In the genomic region with DNA sequence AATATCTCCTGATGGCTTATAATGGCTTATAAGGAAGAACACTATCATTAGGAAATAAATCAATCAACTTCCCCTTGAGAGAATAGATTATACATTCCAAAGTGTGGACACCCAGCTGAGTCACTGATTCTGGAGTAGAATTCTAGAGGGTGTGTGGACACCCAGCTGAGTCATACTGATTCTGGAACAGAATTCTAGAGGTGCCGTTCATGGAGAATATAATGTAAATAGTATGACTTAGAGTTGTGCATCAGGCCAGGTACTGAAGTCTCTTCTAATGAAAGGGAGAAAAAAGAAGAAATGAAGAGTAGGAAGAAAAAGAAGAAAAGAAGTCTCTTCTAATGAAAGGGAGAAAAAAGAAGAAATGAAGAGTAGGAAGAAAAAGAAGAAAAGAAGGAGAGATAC, we compare ENCODE assay signal across 1 cellular context.
TF ChIP-seq lines count a peak whose summit lies in the region.

No MANE protein-coding gene starts in this region.

TF ChIP-seq in K562, 482 proteins besides CTCF, POLR2A, EP300 and RAD21 (continued from another document):
- TF ChIP-seq PCBP1 (IDR thresholded peaks at IDR 0.05; ENCODE audit: low read depth, low read length, poor library complexity, severe bottlenecking): no peak
- no peak for TF ChIP-seq CTBP1 (IDR thresholded peaks at IDR 0.05; ENCODE audit: borderline replicate concordance)
- peak; percentile 72 for TF ChIP-seq ARID1B (IDR thresholded peaks at IDR 0.05)
- TF ChIP-seq, protein P1, sequence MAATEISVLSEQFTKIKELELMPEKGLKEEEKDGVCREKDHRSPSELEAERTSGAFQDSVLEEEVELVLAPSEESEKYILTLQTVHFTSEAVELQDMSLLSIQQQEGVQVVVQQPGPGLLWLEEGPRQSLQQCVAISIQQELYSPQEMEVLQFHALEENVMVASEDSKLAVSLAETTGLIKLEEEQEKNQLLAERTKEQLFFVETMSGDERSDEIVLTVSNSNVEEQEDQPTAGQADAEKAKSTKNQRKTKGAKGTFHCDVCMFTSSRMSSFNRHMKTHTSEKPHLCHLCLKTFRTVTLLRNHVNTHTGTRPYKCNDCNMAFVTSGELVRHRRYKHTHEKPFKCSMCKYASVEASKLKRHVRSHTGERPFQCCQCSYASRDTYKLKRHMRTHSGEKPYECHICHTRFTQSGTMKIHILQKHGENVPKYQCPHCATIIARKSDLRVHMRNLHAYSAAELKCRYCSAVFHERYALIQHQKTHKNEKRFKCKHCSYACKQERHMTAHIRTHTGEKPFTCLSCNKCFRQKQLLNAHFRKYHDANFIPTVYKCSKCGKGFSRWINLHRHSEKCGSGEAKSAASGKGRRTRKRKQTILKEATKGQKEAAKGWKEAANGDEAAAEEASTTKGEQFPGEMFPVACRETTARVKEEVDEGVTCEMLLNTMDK (IDR thresholded peaks at IDR 0.05; ENCODE audit: borderline replicate concordance, insufficient read depth, low read depth, low read length, poor library complexity, severe bottlenecking): no peak
- no peak for TF ChIP-seq CBFA2T2 (conservative IDR thresholded peaks at IDR 0.05)
- TF ChIP-seq, protein P2, sequence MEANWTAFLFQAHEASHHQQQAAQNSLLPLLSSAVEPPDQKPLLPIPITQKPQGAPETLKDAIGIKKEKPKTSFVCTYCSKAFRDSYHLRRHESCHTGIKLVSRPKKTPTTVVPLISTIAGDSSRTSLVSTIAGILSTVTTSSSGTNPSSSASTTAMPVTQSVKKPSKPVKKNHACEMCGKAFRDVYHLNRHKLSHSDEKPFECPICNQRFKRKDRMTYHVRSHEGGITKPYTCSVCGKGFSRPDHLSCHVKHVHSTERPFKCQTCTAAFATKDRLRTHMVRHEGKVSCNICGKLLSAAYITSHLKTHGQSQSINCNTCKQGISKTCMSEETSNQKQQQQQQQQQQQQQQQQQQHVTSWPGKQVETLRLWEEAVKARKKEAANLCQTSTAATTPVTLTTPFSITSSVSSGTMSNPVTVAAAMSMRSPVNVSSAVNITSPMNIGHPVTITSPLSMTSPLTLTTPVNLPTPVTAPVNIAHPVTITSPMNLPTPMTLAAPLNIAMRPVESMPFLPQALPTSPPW (CRISPR knock-in tag; IDR thresholded peaks at IDR 0.05): peak; percentile 26; the same call in 1 of the 2 replicates
- no peak for TF ChIP-seq RBM15 (IDR thresholded peaks at IDR 0.05; ENCODE audit: insufficient read depth, low read length)
- TF ChIP-seq, protein P3, sequence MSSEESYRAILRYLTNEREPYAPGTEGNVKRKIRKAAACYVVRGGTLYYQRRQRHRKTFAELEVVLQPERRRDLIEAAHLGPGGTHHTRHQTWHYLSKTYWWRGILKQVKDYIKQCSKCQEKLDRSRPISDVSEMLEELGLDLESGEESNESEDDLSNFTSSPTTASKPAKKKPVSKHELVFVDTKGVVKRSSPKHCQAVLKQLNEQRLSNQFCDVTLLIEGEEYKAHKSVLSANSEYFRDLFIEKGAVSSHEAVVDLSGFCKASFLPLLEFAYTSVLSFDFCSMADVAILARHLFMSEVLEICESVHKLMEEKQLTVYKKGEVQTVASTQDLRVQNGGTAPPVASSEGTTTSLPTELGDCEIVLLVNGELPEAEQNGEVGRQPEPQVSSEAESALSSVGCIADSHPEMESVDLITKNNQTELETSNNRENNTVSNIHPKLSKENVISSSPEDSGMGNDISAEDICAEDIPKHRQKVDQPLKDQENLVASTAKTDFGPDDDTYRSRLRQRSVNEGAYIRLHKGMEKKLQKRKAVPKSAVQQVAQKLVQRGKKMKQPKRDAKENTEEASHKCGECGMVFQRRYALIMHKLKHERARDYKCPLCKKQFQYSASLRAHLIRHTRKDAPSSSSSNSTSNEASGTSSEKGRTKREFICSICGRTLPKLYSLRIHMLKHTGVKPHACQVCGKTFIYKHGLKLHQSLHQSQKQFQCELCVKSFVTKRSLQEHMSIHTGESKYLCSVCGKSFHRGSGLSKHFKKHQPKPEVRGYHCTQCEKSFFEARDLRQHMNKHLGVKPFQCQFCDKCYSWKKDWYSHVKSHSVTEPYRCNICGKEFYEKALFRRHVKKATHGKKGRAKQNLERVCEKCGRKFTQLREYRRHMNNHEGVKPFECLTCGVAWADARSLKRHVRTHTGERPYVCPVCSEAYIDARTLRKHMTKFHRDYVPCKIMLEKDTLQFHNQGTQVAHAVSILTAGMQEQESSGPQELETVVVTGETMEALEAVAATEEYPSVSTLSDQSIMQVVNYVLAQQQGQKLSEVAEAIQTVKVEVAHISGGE (CRISPR knock-in tag; IDR thresholded peaks at IDR 0.05): no peak
- TF ChIP-seq SMARCE1 (IDR thresholded peaks at IDR 0.05): peak; percentile 79
- no peak for TF ChIP-seq FOXM1 (IDR thresholded peaks at IDR 0.05; ENCODE audit: low read depth)
- TF ChIP-seq FOXM1 (CRISPR knock-in tag; IDR thresholded peaks at IDR 0.05; ENCODE audit: low read depth): no peak
- TF ChIP-seq, protein P4, sequence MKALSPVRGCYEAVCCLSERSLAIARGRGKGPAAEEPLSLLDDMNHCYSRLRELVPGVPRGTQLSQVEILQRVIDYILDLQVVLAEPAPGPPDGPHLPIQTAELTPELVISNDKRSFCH (CRISPR knock-in tag; IDR thresholded peaks at IDR 0.05): no peak
- TF ChIP-seq, protein P4 (tag; IDR thresholded peaks at IDR 0.05): 0 out of 2 replicates have a peak, but pooled peaks have one; percentile 38
- TF ChIP-seq, protein P5, sequence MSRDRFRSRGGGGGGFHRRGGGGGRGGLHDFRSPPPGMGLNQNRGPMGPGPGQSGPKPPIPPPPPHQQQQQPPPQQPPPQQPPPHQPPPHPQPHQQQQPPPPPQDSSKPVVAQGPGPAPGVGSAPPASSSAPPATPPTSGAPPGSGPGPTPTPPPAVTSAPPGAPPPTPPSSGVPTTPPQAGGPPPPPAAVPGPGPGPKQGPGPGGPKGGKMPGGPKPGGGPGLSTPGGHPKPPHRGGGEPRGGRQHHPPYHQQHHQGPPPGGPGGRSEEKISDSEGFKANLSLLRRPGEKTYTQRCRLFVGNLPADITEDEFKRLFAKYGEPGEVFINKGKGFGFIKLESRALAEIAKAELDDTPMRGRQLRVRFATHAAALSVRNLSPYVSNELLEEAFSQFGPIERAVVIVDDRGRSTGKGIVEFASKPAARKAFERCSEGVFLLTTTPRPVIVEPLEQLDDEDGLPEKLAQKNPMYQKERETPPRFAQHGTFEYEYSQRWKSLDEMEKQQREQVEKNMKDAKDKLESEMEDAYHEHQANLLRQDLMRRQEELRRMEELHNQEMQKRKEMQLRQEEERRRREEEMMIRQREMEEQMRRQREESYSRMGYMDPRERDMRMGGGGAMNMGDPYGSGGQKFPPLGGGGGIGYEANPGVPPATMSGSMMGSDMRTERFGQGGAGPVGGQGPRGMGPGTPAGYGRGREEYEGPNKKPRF (IDR thresholded peaks at IDR 0.05; ENCODE audit: low read depth, low read length): no peak
- no peak for TF ChIP-seq KLF1 (tag; IDR thresholded peaks at IDR 0.05)
- TF ChIP-seq TEAD4 (IDR thresholded peaks at IDR 0.05; ENCODE audit: low read length): peak; percentile 73
- no peak for TF ChIP-seq TEAD4 (CRISPR knock-in tag; IDR thresholded peaks at IDR 0.05; ENCODE audit: borderline replicate concordance)
- TF ChIP-seq ILF3 (IDR thresholded peaks at IDR 0.05; ENCODE audit: borderline replicate concordance): no peak
- no peak for TF ChIP-seq MIER1 (IDR thresholded peaks at IDR 0.05; ENCODE audit: low read depth)
- TF ChIP-seq FIP1L1 (IDR thresholded peaks at IDR 0.05; ENCODE audit: low read depth, low read length, poor library complexity, severe bottlenecking): no peak
- TF ChIP-seq ZNF695 (CRISPR knock-in tag; IDR thresholded peaks at IDR 0.05): no peak
- TF ChIP-seq ZFP36 (IDR thresholded peaks at IDR 0.05; ENCODE audit: low read depth, low read length, partially characterized antibody): no peak
- TF ChIP-seq ZFX (CRISPR knock-in tag; IDR thresholded peaks at IDR 0.05): no peak
- no peak for TF ChIP-seq ETV6 (IDR thresholded peaks at IDR 0.05; ENCODE audit: borderline replicate concordance in 1 of 2, low read depth in 2 of 2, low read length in 1 of 2)
- TF ChIP-seq ETV6 (CRISPR knock-in tag; IDR thresholded peaks at IDR 0.05; ENCODE audit: borderline replicate concordance): no peak
- peak; percentile 97 for TF ChIP-seq JUN (IDR thresholded peaks at IDR 0.05; ENCODE audit: borderline replicate concordance, low read depth, low read length)
- TF ChIP-seq JUN (CRISPR knock-in tag; IDR thresholded peaks at IDR 0.05; ENCODE audit: borderline replicate concordance): no peak
- no peak for TF ChIP-seq TSC22D4 (tag; IDR thresholded peaks at IDR 0.05)
- TF ChIP-seq, protein P6, sequence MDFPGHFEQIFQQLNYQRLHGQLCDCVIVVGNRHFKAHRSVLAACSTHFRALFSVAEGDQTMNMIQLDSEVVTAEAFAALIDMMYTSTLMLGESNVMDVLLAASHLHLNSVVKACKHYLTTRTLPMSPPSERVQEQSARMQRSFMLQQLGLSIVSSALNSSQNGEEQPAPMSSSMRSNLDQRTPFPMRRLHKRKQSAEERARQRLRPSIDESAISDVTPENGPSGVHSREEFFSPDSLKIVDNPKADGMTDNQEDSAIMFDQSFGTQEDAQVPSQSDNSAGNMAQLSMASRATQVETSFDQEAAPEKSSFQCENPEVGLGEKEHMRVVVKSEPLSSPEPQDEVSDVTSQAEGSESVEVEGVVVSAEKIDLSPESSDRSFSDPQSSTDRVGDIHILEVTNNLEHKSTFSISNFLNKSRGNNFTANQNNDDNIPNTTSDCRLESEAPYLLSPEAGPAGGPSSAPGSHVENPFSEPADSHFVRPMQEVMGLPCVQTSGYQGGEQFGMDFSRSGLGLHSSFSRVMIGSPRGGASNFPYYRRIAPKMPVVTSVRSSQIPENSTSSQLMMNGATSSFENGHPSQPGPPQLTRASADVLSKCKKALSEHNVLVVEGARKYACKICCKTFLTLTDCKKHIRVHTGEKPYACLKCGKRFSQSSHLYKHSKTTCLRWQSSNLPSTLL (IDR thresholded peaks at IDR 0.05): no peak
- TF ChIP-seq, protein P7, sequence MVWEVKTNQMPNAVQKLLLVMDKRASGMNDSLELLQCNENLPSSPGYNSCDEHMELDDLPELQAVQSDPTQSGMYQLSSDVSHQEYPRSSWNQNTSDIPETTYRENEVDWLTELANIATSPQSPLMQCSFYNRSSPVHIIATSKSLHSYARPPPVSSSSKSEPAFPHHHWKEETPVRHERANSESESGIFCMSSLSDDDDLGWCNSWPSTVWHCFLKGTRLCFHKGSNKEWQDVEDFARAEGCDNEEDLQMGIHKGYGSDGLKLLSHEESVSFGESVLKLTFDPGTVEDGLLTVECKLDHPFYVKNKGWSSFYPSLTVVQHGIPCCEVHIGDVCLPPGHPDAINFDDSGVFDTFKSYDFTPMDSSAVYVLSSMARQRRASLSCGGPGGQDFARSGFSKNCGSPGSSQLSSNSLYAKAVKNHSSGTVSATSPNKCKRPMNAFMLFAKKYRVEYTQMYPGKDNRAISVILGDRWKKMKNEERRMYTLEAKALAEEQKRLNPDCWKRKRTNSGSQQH (CRISPR knock-in tag; IDR thresholded peaks at IDR 0.05): no peak
- TF ChIP-seq ZNF589 (CRISPR knock-in tag; IDR thresholded peaks at IDR 0.05; ENCODE audit: low read depth): no peak
- no peak for TF ChIP-seq NFXL1 (CRISPR knock-in tag; IDR thresholded peaks at IDR 0.05)
- no peak for TF ChIP-seq NCOA2 (IDR thresholded peaks at IDR 0.05; ENCODE audit: partially characterized antibody in 2 of 2)
- no peak; a peak in 1 of 4 replicates for TF ChIP-seq HDAC1 (IDR thresholded peaks at IDR 0.05)
- TF ChIP-seq ZNF224 (CRISPR knock-in tag; IDR thresholded peaks at IDR 0.05): no peak
- no peak for TF ChIP-seq CAMTA2 (CRISPR knock-in tag; conservative IDR thresholded peaks at IDR 0.05)
- TF ChIP-seq NCOA1 (IDR thresholded peaks at IDR 0.05; ENCODE audit: low read depth): no peak
- TF ChIP-seq CREM (IDR thresholded peaks at IDR 0.05; ENCODE audit: low read depth): no peak
- TF ChIP-seq, protein P8, sequence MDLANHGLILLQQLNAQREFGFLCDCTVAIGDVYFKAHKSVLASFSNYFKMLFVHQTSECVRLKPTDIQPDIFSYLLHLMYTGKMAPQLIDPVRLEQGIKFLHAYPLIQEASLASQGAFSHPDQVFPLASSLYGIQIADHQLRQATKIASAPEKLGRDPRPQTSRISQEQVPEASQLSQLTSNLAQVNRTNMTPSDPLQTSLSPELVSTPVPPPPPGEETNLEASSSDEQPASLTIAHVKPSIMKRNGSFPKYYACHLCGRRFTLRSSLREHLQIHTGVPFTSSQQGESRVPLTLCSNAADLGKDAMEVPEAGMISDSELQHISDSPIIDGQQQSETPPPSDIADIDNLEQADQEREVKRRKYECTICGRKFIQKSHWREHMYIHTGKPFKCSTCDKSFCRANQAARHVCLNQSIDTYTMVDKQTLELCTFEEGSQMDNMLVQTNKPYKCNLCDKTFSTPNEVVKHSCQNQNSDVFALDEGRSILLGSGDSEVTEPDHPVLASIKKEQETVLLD (IDR thresholded peaks at IDR 0.05): no peak
- peak; percentile 89 for TF ChIP-seq MAFG (tag; conservative IDR thresholded peaks at IDR 0.05)
- peak; percentile 35; the same call in 1 of the 2 replicates for TF ChIP-seq NCOR1 (IDR thresholded peaks at IDR 0.05)
- no peak for TF ChIP-seq ELF4 (CRISPR knock-in tag; IDR thresholded peaks at IDR 0.05)
- no peak for TF ChIP-seq RHOXF2B (CRISPR knock-in tag; conservative IDR thresholded peaks at IDR 0.05)
- no peak for TF ChIP-seq RBM25 (IDR thresholded peaks at IDR 0.05; ENCODE audit: low read depth, low read length, severe bottlenecking)
- no peak for TF ChIP-seq ZNF239 (CRISPR knock-in tag; IDR thresholded peaks at IDR 0.05)
- TF ChIP-seq ZNF121 (CRISPR knock-in tag; conservative IDR thresholded peaks at IDR 0.05): no peak
- TF ChIP-seq, protein P9, sequence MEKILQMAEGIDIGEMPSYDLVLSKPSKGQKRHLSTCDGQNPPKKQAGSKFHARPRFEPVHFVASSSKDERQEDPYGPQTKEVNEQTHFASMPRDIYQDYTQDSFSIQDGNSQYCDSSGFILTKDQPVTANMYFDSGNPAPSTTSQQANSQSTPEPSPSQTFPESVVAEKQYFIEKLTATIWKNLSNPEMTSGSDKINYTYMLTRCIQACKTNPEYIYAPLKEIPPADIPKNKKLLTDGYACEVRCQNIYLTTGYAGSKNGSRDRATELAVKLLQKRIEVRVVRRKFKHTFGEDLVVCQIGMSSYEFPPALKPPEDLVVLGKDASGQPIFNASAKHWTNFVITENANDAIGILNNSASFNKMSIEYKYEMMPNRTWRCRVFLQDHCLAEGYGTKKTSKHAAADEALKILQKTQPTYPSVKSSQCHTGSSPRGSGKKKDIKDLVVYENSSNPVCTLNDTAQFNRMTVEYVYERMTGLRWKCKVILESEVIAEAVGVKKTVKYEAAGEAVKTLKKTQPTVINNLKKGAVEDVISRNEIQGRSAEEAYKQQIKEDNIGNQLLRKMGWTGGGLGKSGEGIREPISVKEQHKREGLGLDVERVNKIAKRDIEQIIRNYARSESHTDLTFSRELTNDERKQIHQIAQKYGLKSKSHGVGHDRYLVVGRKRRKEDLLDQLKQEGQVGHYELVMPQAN (IDR thresholded peaks at IDR 0.05; ENCODE audit: borderline replicate concordance): no peak
- no peak for TF ChIP-seq ZNF764 (CRISPR knock-in tag; IDR thresholded peaks at IDR 0.05; ENCODE audit: low read depth)
- TF ChIP-seq ZBTB17 (CRISPR knock-in tag; IDR thresholded peaks at IDR 0.05): no peak
